ENCODE assay signal across 1 cellular context in genomic region chr15:70715840-70716510, GRCh38.
TF ChIP-seq lines count a peak whose summit lies in the region.

No MANE protein-coding gene starts in this region.

TF ChIP-seq in A549, 52 proteins besides CTCF, POLR2A, EP300 and RAD21 (continued from another document):
- TF ChIP-seq, protein P1, sequence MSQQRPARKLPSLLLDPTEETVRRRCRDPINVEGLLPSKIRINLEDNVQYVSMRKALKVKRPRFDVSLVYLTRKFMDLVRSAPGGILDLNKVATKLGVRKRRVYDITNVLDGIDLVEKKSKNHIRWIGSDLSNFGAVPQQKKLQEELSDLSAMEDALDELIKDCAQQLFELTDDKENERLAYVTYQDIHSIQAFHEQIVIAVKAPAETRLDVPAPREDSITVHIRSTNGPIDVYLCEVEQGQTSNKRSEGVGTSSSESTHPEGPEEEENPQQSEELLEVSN (IDR thresholded peaks at IDR 0.05; ENCODE audit: borderline replicate concordance, low read depth) = peak; percentile 32; the same call in 1 of the 2 replicates
- TF ChIP-seq ZFP36 (IDR thresholded peaks at IDR 0.05; ENCODE audit: borderline replicate concordance, partially characterized antibody) (no peak), EHF (CRISPR knock-in tag; IDR thresholded peaks at IDR 0.05) (no peak), MAZ (IDR thresholded peaks at IDR 0.05; ENCODE audit: borderline replicate concordance, low read depth, low read length) (no peak), ZSCAN20 (CRISPR knock-in tag; IDR thresholded peaks at IDR 0.05) (no peak), MYC (IDR thresholded peaks at IDR 0.05; ENCODE audit: borderline replicate concordance, low read length) (no peak), TP53 (CRISPR knock-in tag; IDR thresholded peaks at IDR 0.05) (no peak), FOSB (CRISPR knock-in tag; IDR thresholded peaks at IDR 0.05) (no peak), GATA3 (IDR thresholded peaks at IDR 0.05; ENCODE audit: borderline replicate concordance) (no peak), HEYL (CRISPR knock-in tag; IDR thresholded peaks at IDR 0.05) (no peak), TFCP2L1 (CRISPR knock-in tag; IDR thresholded peaks at IDR 0.05) (no peak), ESRRA (IDR thresholded peaks at IDR 0.05; ENCODE audit: borderline replicate concordance, low read length) (no peak), MAX (IDR thresholded peaks at IDR 0.05) (peak; percentile 68)
- TF ChIP-seq, protein P2, sequence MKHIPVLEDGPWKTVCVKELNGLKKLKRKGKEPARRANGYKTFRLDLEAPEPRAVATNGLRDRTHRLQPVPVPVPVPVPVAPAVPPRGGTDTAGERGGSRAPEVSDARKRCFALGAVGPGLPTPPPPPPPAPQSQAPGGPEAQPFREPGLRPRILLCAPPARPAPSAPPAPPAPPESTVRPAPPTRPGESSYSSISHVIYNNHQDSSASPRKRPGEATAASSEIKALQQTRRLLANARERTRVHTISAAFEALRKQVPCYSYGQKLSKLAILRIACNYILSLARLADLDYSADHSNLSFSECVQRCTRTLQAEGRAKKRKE (CRISPR knock-in tag; IDR thresholded peaks at IDR 0.05; ENCODE audit: low read depth) = no peak
- TF ChIP-seq, protein P3, sequence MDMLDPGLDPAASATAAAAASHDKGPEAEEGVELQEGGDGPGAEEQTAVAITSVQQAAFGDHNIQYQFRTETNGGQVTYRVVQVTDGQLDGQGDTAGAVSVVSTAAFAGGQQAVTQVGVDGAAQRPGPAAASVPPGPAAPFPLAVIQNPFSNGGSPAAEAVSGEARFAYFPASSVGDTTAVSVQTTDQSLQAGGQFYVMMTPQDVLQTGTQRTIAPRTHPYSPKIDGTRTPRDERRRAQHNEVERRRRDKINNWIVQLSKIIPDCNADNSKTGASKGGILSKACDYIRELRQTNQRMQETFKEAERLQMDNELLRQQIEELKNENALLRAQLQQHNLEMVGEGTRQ (IDR thresholded peaks at IDR 0.05) = no peak
